Comparison of ENCODE assay signal across 20 cellular contexts in genomic region chr16:87129771-87130170, GRCh38.
DNase-seq lines count a peak whose midpoint lies in the region; ATAC-seq and TF ChIP-seq lines count a peak whose summit lies in the region.
"Had no signal": no experiment of that assay in that cellular context is flagged by ENCODE, and none has a peak within 500 bp of the region (broad histone marks: within the 10 kb centered on the region; RNA-seq: fewer than 3 reads in every experiment).

No MANE protein-coding gene starts in this region.

- no TSS peak for BruUV-seq in MCF 10A (replicated peaks; lab: Mats Ljungman, UMichigan)

- no peaks in the 10 kb centered on the region for H3K9me3 ChIP-seq in breast epithelium
- H3K9me3 ChIP-seq: ascending aorta had no signal

- peaks cover 0 to 5% of the 10 kb centered on the region in 2 donors for H3K4me1 ChIP-seq in breast epithelium
- H3K4me1 ChIP-seq: left lung had no signal

- H3K4me1 Mint-ChIP-seq in MCF 10A (ENCODE audit: insufficient read depth, unreplicated experiment): peaks cover 27% of the 10 kb centered on the region
- H3K4me1 Mint-ChIP-seq: CD4-positive, alpha-beta memory T cell; naive B cell had no signal

- H3K27me3 ChIP-seq in breast epithelium (no peaks in the 10 kb centered on the region), brain microvascular endothelial cell (replicated peaks) (no peaks in the 10 kb centered on the region), kidney epithelial cell (ENCODE audit: control insufficient read depth, insufficient read depth, low read length) (peaks cover 16% of the 10 kb centered on the region)
- H3K27me3 ChIP-seq: ascending aorta, tibial nerve had no signal

- no peak overlapping the region for H3K27ac Mint-ChIP-seq in MCF 10A (ENCODE audit: low read depth, unreplicated experiment)
- H3K27ac Mint-ChIP-seq: CD4-positive, alpha-beta memory T cell had no signal

- in situ Hi-C loops in brain microvascular endothelial cell (cut with HindIII; ENCODE audit: low pct_ligation_motif_present, low sequenced_read_pairs): no loop called here

- peak; percentile 61 for DNase-seq in MCF 10A (ENCODE audit: unreplicated experiment)
- no peak for DNase-seq in breast epithelium (ENCODE audit: low spot score in 2 of 2)
- DNase-seq in brain microvascular endothelial cell: peak; percentile 29
- peak; percentile 19 for DNase-seq in kidney epithelial cell (ENCODE audit: low read depth)
- no peak for DNase-seq in NCI-H1694 treated with DMSO at 0.1 percent for 48 hours (lab: John Stamatoyannopoulos, UW)
- DNase-seq in ecto neural progenitor cell (ENCODE audit: low spot score): no peak
- DNase-seq in activated CD4-positive, alpha-beta T cell treated with anti-CD3 and anti-CD28 coated beads, Interleukin-2, amount 50 U/mL, for 4 hours: no peak
- DNase-seq: activated CD8-positive, alpha-beta memory T cell treated with anti-CD3 and anti-CD28 coated beads for 24 hours; activated effector memory CD4-positive, alpha-beta T cell treated with anti-CD3 and anti-CD28 coated beads, Interleukin-2, amount 50 U/mL, for 16 hours; CD4-positive, alpha-beta memory T cell; left lung; MV-4-11; naive B cell; retina; stimulated activated CD4-positive, alpha-beta T cell treated with anti-CD3 and anti-CD28 coated beads, Interleukin-2, amount 100 ng/mL, for 24 hours had no signal

- TF ChIP-seq CTCF in MCF 10A (IDR thresholded peaks at IDR 0.05; ENCODE audit: unreplicated experiment) (no peak), breast epithelium (IDR thresholded peaks at IDR 0.05) (no peak), brain microvascular endothelial cell (IDR thresholded peaks at IDR 0.05; ENCODE audit: low read depth, low read length, missing control alignments) (no peak), kidney epithelial cell (IDR thresholded peaks at IDR 0.05; ENCODE audit: insufficient read depth, low read length, poor library complexity, severe bottlenecking) (no peak)

- no peaks in the 10 kb centered on the region for H3K36me3 ChIP-seq in breast epithelium
- H3K36me3 ChIP-seq in brain microvascular endothelial cell (replicated peaks): no peaks in the 10 kb centered on the region
- no peaks in the 10 kb centered on the region for H3K36me3 ChIP-seq in kidney epithelial cell (ENCODE audit: control insufficient read depth, insufficient read depth, low read length)
- H3K36me3 ChIP-seq: ascending aorta, left lung, tibial nerve had no signal

- POLR2A ChIA-PET in MCF 10A (lab: Yijun Ruan, JAX): no interaction called here

- no peak overlapping the region for H3K4me3 Mint-ChIP-seq in MCF 10A (ENCODE audit: unreplicated experiment)
- H3K4me3 Mint-ChIP-seq: CD4-positive, alpha-beta memory T cell; naive B cell had no signal

- no peaks in the 10 kb centered on the region for H3K36me3 Mint-ChIP-seq in MCF 10A (ENCODE audit: insufficient read depth, unreplicated experiment)
- H3K36me3 Mint-ChIP-seq: CD4-positive, alpha-beta memory T cell had no signal

- CTCF ChIA-PET in MCF 10A (lab: Yijun Ruan, JAX): interaction anchor here (1.2 kb wide), 1 partner anchor 67 kb away, joined by 3 read pairs; no protein-coding TSS in a partner anchor

- H3K27ac ChIP-seq in breast epithelium (no peak overlapping the region), brain microvascular endothelial cell (no peak overlapping the region)
- H3K27ac ChIP-seq: left lung, tibial nerve, VCaP had no signal

- no peaks in the 10 kb centered on the region for H3K27me3 Mint-ChIP-seq in MCF 10A (ENCODE audit: insufficient read depth, unreplicated experiment)

- no peak for ATAC-seq in GM21381 (IDR thresholded peaks at IDR 0.05; ENCODE audit: unreplicated experiment)
- ATAC-seq: left lung, SK-N-SH treated with all-trans-retinoic acid at 6 μM for 48 hours had no signal

- TF ChIP-seq POLR2A in breast epithelium (IDR thresholded peaks at IDR 0.05): no peak

- H3K4me3 ChIP-seq in breast epithelium: no peak overlapping the region
- H3K4me3 ChIP-seq in brain microvascular endothelial cell (ENCODE audit: low read depth, low read length): no peak overlapping the region
- no peak overlapping the region for H3K4me3 ChIP-seq in kidney epithelial cell (ENCODE audit: low read depth, low read length)
- H3K4me3 ChIP-seq: ascending aorta, left lung, tibial nerve had no signal

- H3K9me3 Mint-ChIP-seq in MCF 10A (ENCODE audit: unreplicated experiment): peaks cover 7% of the 10 kb centered on the region

- intact Hi-C loops in MCF 10A (cut with micrococcal nuclease): no loop called here
- intact Hi-C loops in breast epithelium (cut with DNase I; ENCODE audit: low total_unique reads): no loop called here

Comparison
In these comparisons a context has a peak if more than half of its experiments do, and no peak if none do; other contexts are left out.
1. DNase-seq: peak in MCF 10A (single experiment), brain microvascular endothelial cell (single experiment) and kidney epithelial cell (single experiment); none in breast epithelium (0 of 2), NCI-H1694 treated with DMSO at 0.1 percent for 48 hours (single experiment), ecto neural progenitor cell (single experiment) and activated CD4-positive, alpha-beta T cell treated with anti-CD3 and anti-CD28 coated beads, Interleukin-2, amount 50 U/mL, for 4 hours (0 of 2).